In the genomic region with DNA sequence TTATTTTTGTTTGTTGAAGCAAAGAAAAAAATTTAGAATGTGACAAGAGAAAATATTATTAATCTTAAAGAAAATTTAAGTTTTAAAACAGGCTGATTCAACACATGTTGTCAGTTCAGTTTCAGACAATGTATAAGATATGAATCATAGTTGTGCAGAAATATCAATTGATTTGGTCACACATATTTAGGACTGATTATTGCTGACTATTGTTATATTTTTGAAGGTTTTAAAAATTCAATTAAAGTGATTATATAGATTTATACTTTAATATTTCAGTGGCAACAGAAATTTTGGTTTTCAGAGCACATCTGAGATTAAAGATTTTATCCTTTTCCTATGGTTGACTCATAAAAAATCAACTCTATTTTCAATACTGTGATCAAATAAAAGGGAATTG, we compare ENCODE assay signal across 28 cellular contexts.
DNase-seq lines count a peak whose midpoint lies in the region; ATAC-seq, FAIRE-seq and TF ChIP-seq lines count a peak whose summit lies in the region.
"Had no signal": no experiment of that assay in that cellular context is flagged by ENCODE, and none has a peak within 500 bp of the region (broad histone marks: within the 10 kb centered on the region; RNA-seq: fewer than 3 reads in every experiment).

No MANE protein-coding gene starts in this region.

- H3K4me1 ChIP-seq in HepG2 (ENCODE audit: insufficient read depth, low read length), result no peaks in the 10 kb centered on the region
- H3K4me1 ChIP-seq in right lobe of liver, result no peaks in the 10 kb centered on the region
- no peaks in the 10 kb centered on the region for H3K4me1 ChIP-seq in K562 (replicated peaks in 1 of 2; ENCODE audit: control insufficient read depth in 2 of 2, insufficient read depth in 2 of 2, low read length in 2 of 2)
- H3K4me1 ChIP-seq in pancreas, result no peaks in the 10 kb centered on the region
- H3K4me1 ChIP-seq: BE2C had no signal

- H3K36me3 ChIP-seq in HepG2 (replicated peaks in 1 of 2; ENCODE audit: control insufficient read depth in 1 of 2, insufficient read depth in 2 of 2, low read length in 2 of 2) (0 out of 5 replicates have a peak, but pooled peaks cover 0 to 1% of the 10 kb centered on the region in 2 experiments), right lobe of liver (no peaks in the 10 kb centered on the region), K562 (ENCODE audit: control insufficient read depth, insufficient read depth, low read length) (no peaks in the 10 kb centered on the region), pancreas (no peaks in the 10 kb centered on the region)
- H3K36me3 ChIP-seq: BE2C, BLaER1 had no signal

- peaks cover 1% of the 10 kb centered on the region for H3K36me3 Mint-ChIP-seq in chondrocyte (ENCODE audit: low read depth)
- H3K36me3 Mint-ChIP-seq: CD14-positive monocyte; CD4-positive, alpha-beta memory T cell; CD4-positive, CD25-positive, alpha-beta regulatory T cell; CD8-positive, alpha-beta memory T cell had no signal

- TF ChIP-seq POLR2A in HepG2 (IDR thresholded peaks at IDR 0.05; ENCODE audit: insufficient read depth in 1 of 2, low read depth in 2 of 2, low read length in 2 of 2) (no peak), right lobe of liver (IDR thresholded peaks at IDR 0.05) (no peak), K562 (conservative IDR thresholded peaks at IDR 0.05) (no peak)

- intact Hi-C loops in HepG2 (cut with micrococcal nuclease; ENCODE audit: unreplicated experiment) (no loop called here), right lobe of liver (cut with DNase I) (no loop called here), K562 (cut with micrococcal nuclease) (no loop called here), pancreas (cut with DNase I) (no loop called here)

- H3K4me3 ChIP-seq in HepG2 (replicated peaks in 1 of 3; ENCODE audit: insufficient read depth in 1 of 3, low read depth in 2 of 3, low read length in 3 of 3), result no peak overlapping the region
- no peak overlapping the region for H3K4me3 ChIP-seq in right lobe of liver
- no peak overlapping the region for H3K4me3 ChIP-seq in K562
- no peak overlapping the region for H3K4me3 ChIP-seq in pancreas
- H3K4me3 ChIP-seq: BLaER1, GM12878 had no signal

- DNase-seq in HepG2 (ENCODE audit: low spot score) (no peak), right lobe of liver (no peak), K562 (ENCODE audit: extremely low read depth in 1 of 4, low spot score in 3 of 4) (no peak), pancreas (no peak), chondrocyte (ENCODE audit: low spot score) (no peak)
- DNase-seq: ACHN; BE2C; C1 segment of cervical spinal cord; CD4-positive, alpha-beta memory T cell; CD4-positive, CD25-positive, alpha-beta regulatory T cell; CD8-positive, alpha-beta memory T cell; COR-L47; DMS 273 treated with DMSO at 0.1 percent for 48 hours; DMS153; DMS53; DMS79; DND-41; EL; GDM1 had no signal

- TF ChIP-seq EP300 in HepG2 (IDR thresholded peaks at IDR 0.05; ENCODE audit: low read depth in 2 of 2, low read length in 2 of 2) (no peak), HepG2 (CRISPR knock-in tag; IDR thresholded peaks at IDR 0.05; ENCODE audit: borderline replicate concordance) (no peak), K562 (IDR thresholded peaks at IDR 0.05; ENCODE audit: low read length) (no peak)

- TF ChIP-seq CTCF in HepG2 (CRISPR knock-in tag; IDR thresholded peaks at IDR 0.05) (no peak), right lobe of liver (IDR thresholded peaks at IDR 0.05) (no peak), K562 (IDR thresholded peaks at IDR 0.05 in 2 of 3, conservative IDR thresholded peaks at IDR 0.05 in 1 of 3; ENCODE audit: insufficient read depth in 2 of 3, low read depth in 1 of 3, low read length in 3 of 3) (no peak), pancreas (IDR thresholded peaks at IDR 0.05) (no peak), chondrocyte (IDR thresholded peaks at IDR 0.05) (no peak)

- H3K9me3 Mint-ChIP-seq in chondrocyte (ENCODE audit: low read depth), result peaks cover 5% of the 10 kb centered on the region

- ATAC-seq in HepG2 (no peak), right lobe of liver (no peak), K562 (no peak), pancreas (no peak), HG03520 (IDR thresholded peaks at IDR 0.05; ENCODE audit: unreplicated experiment) (no peak), GM21381 (IDR thresholded peaks at IDR 0.05; ENCODE audit: unreplicated experiment) (no peak)
- ATAC-seq: GM12878 had no signal

- CTCF ChIA-PET in HepG2 (lab: Yijun Ruan, JAX; ENCODE audit: low intra/inter-chr PET ratio, low total read pairs), result interaction anchor here (1.1 kb wide), 1 partner anchor 285 kb away, joined by 3 read pairs; no protein-coding TSS in a partner anchor
- CTCF ChIA-PET in K562 (lab: Yijun Ruan, JAX; ENCODE audit: low intra/inter-chr PET ratio), result no interaction called here

- no peak overlapping the region for H3K27ac Mint-ChIP-seq in chondrocyte (ENCODE audit: unreplicated experiment)
- H3K27ac Mint-ChIP-seq: CD14-positive monocyte; CD4-positive, alpha-beta memory T cell; CD4-positive, CD25-positive, alpha-beta regulatory T cell; CD8-positive, alpha-beta memory T cell had no signal

- H3K9me3 ChIP-seq in HepG2 (ENCODE audit: low read length) (no peaks in the 10 kb centered on the region), right lobe of liver (no peaks in the 10 kb centered on the region), K562 (replicated peaks; ENCODE audit: control insufficient read depth, insufficient read depth, low read depth, low read length) (no peaks in the 10 kb centered on the region; the same call in 1 of the 2 replicates), pancreas (no peaks in the 10 kb centered on the region)
- H3K9me3 ChIP-seq: BE2C, BLaER1 had no signal

- in situ Hi-C loops in HepG2 (cut with HindIII; ENCODE audit: extremely low pct_ligation_motif_present, low pct_unique_long_range_greater_than_20kb) (no loop called here), K562 (cut with MboI) (no loop called here)

- no peaks in the 10 kb centered on the region for H3K9me1 ChIP-seq in K562 (ENCODE audit: control insufficient read depth, insufficient read depth, low read length)

- H3K4me2 ChIP-seq in HepG2 (ENCODE audit: low read depth, low read length) (no peak overlapping the region), K562 (ENCODE audit: insufficient read depth, low read length) (no peak overlapping the region)
- H3K4me2 ChIP-seq: BLaER1 had no signal

- TF ChIP-seq RAD21 in HepG2 (CRISPR knock-in tag; IDR thresholded peaks at IDR 0.05) (no peak), K562 (CRISPR knock-in tag; conservative IDR thresholded peaks at IDR 0.05 in 1 of 2, IDR thresholded peaks at IDR 0.05 in 1 of 2) (no peak)

- H4K20me1 ChIP-seq in HepG2 (ENCODE audit: insufficient read depth, low read length) (no peaks in the 10 kb centered on the region), K562 (replicated peaks; ENCODE audit: control insufficient read depth, insufficient read depth, low read length) (no peaks in the 10 kb centered on the region)
- H4K20me1 ChIP-seq: BLaER1 had no signal

- no peak overlapping the region for H2AFZ ChIP-seq in HepG2 (ENCODE audit: low read length)
- H2AFZ ChIP-seq in K562 (ENCODE audit: low read depth, low read length), result no peak overlapping the region

- no peak overlapping the region for H3K9ac ChIP-seq in HepG2 (ENCODE audit: insufficient read depth, low read depth, low read length)
- H3K9ac ChIP-seq in K562 (ENCODE audit: insufficient read depth in 1 of 2, low read depth in 2 of 2, low read length in 2 of 2), result no peak overlapping the region
- H3K9ac ChIP-seq: BLaER1 had no signal

- H3K27ac ChIP-seq in HepG2 (ENCODE audit: extremely low read length, insufficient read depth, low read length) (no peak overlapping the region), right lobe of liver (no peak overlapping the region), K562 (ENCODE audit: extremely low read depth, low read depth, low read length) (no peak overlapping the region), pancreas (no peak overlapping the region)
- H3K27ac ChIP-seq: 22Rv1, BLaER1 had no signal

- no peak for FAIRE-seq in HepG2 (lab: Jason Lieb, UNC)
- no peak for FAIRE-seq in K562 (lab: Jason Lieb, UNC)
- peak; percentile 94 for FAIRE-seq in islet of Langerhans (lab: Jason Lieb, UNC)
- FAIRE-seq in pancreas (lab: Jason Lieb, UNC), result peak; percentile 59
- FAIRE-seq: GM12878, GM12892, GM18507 had no signal

- POLR2A ChIA-PET in HepG2 (lab: Yijun Ruan, JAX), result no interaction called here
- POLR2A ChIA-PET in K562 (lab: Yijun Ruan, JAX), result no interaction called here

- H3K79me2 ChIP-seq in HepG2 (ENCODE audit: insufficient read depth, low read length), result no peaks in the 10 kb centered on the region
- H3K79me2 ChIP-seq in K562 (ENCODE audit: control insufficient read depth, insufficient read depth, low read length), result no peaks in the 10 kb centered on the region

- peaks cover 1% of the 10 kb centered on the region for H3K27me3 Mint-ChIP-seq in chondrocyte (ENCODE audit: low read depth)
- H3K27me3 Mint-ChIP-seq: CD4-positive, CD25-positive, alpha-beta regulatory T cell had no signal

- BruUV-seq in HepG2 (replicated peaks; lab: Mats Ljungman, UMichigan) (no TSS peak), K562 (replicated peaks; lab: Mats Ljungman, UMichigan) (no TSS peak)

- H3K4me1 Mint-ChIP-seq in chondrocyte (ENCODE audit: low read depth), result no peaks in the 10 kb centered on the region
- H3K4me1 Mint-ChIP-seq: CD14-positive monocyte; CD4-positive, alpha-beta memory T cell; CD4-positive, CD25-positive, alpha-beta regulatory T cell; CD8-positive, alpha-beta memory T cell had no signal

- H3K4me3 Mint-ChIP-seq in chondrocyte (ENCODE audit: unreplicated experiment), result no peak overlapping the region
- H3K4me3 Mint-ChIP-seq: CD14-positive monocyte; CD4-positive, alpha-beta memory T cell; CD4-positive, CD25-positive, alpha-beta regulatory T cell; CD8-positive, alpha-beta memory T cell had no signal

- H3K27me3 ChIP-seq in HepG2 (ENCODE audit: control insufficient read depth in 1 of 2, insufficient read depth in 2 of 2, low read length in 2 of 2) (no peaks in the 10 kb centered on the region), right lobe of liver (no peaks in the 10 kb centered on the region), K562 (ENCODE audit: control insufficient read depth in 2 of 2, insufficient read depth in 2 of 2, low read length in 2 of 2) (no peaks in the 10 kb centered on the region), pancreas (no peaks in the 10 kb centered on the region)
- H3K27me3 ChIP-seq: BE2C, BLaER1 had no signal

TF ChIP-seq in HepG2, 621 proteins besides CTCF, POLR2A, EP300 and RAD21 (continues in another document):
- TF ChIP-seq, protein P1, sequence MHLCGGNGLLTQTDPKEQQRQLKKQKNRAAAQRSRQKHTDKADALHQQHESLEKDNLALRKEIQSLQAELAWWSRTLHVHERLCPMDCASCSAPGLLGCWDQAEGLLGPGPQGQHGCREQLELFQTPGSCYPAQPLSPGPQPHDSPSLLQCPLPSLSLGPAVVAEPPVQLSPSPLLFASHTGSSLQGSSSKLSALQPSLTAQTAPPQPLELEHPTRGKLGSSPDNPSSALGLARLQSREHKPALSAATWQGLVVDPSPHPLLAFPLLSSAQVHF (CRISPR knock-in tag; IDR thresholded peaks at IDR 0.05), result no peak

TF ChIP-seq in K562, 482 proteins besides CTCF, POLR2A, EP300 and RAD21 (continues in another document):
- TF ChIP-seq MAFF (IDR thresholded peaks at IDR 0.05; ENCODE audit: low read length) (peak; percentile 60; the same call in 1 of the 2 replicates), ZNF316 (IDR thresholded peaks at IDR 0.05) (peak; percentile 84), MAFG (tag; conservative IDR thresholded peaks at IDR 0.05) (0 out of 2 replicates have a peak, but pooled peaks have one; percentile 50), COPS2 (conservative IDR thresholded peaks at IDR 0.05) (no peak), ZBED1 (IDR thresholded peaks at IDR 0.05) (no peak)

Comparison
In these comparisons a context has a peak if more than half of its experiments do, and no peak if none do; other contexts are left out.
1. Of the 241 proteins assayed by ChIP-seq in both HepG2 and K562: peak only in HepG2: none; only in K562: MAFG; in both: MAFF and MAFK; in neither: 238.